In the genomic region with DNA sequence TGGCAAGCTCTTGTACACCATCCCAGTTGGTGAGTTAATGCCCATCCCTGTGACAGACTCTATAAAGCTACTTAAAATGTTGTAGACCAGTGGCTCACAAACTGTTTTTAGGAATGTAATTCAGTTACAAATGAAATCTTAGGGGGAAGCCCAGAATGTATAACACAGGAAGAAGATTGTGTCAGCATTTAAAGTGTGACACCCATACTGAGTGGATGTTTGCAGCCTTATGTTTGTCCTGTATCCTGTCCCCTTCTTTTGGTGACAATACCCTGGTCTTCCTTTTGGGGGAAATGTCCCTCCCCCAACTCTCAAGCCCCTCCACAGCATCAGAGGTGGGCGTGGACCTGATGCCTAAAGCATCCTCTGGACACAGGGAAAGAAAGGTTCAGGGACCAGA, we compare ENCODE assay signal across 21 cellular contexts. TPM values are rescaled to one million over a fixed set of nuclear protein-coding genes. Genes with fewer than 3 reads are reported as not detected.
DNase-seq lines count a peak whose midpoint lies in the region; ATAC-seq, FAIRE-seq and TF ChIP-seq lines count a peak whose summit lies in the region.
"Had no signal": no experiment of that assay in that cellular context is flagged by ENCODE, and none has a peak within 500 bp of the region (broad histone marks: within the 10 kb centered on the region; RNA-seq: fewer than 3 reads in every experiment).

No MANE protein-coding gene starts in this region.

- DNase-seq in kidney (peak; percentile 1), natural killer cell (no peak), spleen (peak; percentile 29)
- no peak for DNase-seq in activated effector memory CD4-positive, alpha-beta T cell treated with Interleukin-2 at 50 U/mL for 16 hours
- DNase-seq: 8988T; ACHN; BE2C; C1 segment of cervical spinal cord; Caco-2; Calu3; CD4-positive, alpha-beta T cell; CD8-positive, alpha-beta T cell; DMS79 treated with DMSO at 0.1 percent for 48 hours; GF-D8 had no signal

- H3K27ac Mint-ChIP-seq in natural killer cell = no peak overlapping the region
- H3K27ac Mint-ChIP-seq: CD4-positive, alpha-beta T cell; CD8-positive, alpha-beta T cell had no signal

- intact Hi-C loops in kidney (cut with DNase I) (no loop called here), natural killer cell (cut with micrococcal nuclease) (no loop called here), spleen (cut with DNase I; ENCODE audit: low total_unique reads) (no loop called here)

- H3K27me3 ChIP-seq in spleen (replicated peaks in 1 of 7) = peaks cover 0 to 44% (median 0%) of the 10 kb centered on the region in 7 donors
- H3K27me3 ChIP-seq: BE2C, BLaER1 had no signal

- TF ChIP-seq CTCF in kidney (IDR thresholded peaks at IDR 0.05; ENCODE audit: borderline replicate concordance, extremely low read depth, insufficient read depth) (no peak), natural killer cell (IDR thresholded peaks at IDR 0.05) (no peak), spleen (IDR thresholded peaks at IDR 0.05 in 8 of 11, conservative IDR thresholded peaks at IDR 0.05 in 3 of 11) (no peak)

- no peaks in the 10 kb centered on the region for H3K9me3 Mint-ChIP-seq in natural killer cell
- H3K9me3 Mint-ChIP-seq: CD4-positive, alpha-beta T cell; CD8-positive, alpha-beta T cell had no signal

- H3K9me3 ChIP-seq in kidney (ENCODE audit: control insufficient read depth in 1 of 2, low read length in 2 of 2) = no peaks in the 10 kb centered on the region
- H3K9me3 ChIP-seq in spleen = peaks cover 0 to 3% (median 0%) of the 10 kb centered on the region in 8 donors
- H3K9me3 ChIP-seq: BE2C had no signal

- ATAC-seq in natural killer cell = peak; percentile 40 to 66 (median 42)
- ATAC-seq in HG03442 (IDR thresholded peaks at IDR 0.05; ENCODE audit: unreplicated experiment) = no peak
- ATAC-seq: CD8-positive, alpha-beta T cell had no signal

- peaks cover 0 to 5% of the 10 kb centered on the region in 2 donors for H3K27me3 Mint-ChIP-seq in natural killer cell (ENCODE audit: low read depth in 2 of 2)

- no peak for FAIRE-seq in kidney (lab: Jason Lieb, UNC)
- FAIRE-seq: A204.1, D721Med, G401.6, GM12891, GM19239 had no signal

- H3K27ac ChIP-seq in kidney (ENCODE audit: low read depth in 2 of 2, low read length in 2 of 2) = no peak overlapping the region
- H3K27ac ChIP-seq in spleen = no peak overlapping the region
- H3K27ac ChIP-seq: BLaER1 had no signal

- no peak overlapping the region for H3K9ac ChIP-seq in kidney (ENCODE audit: low read length in 2 of 2)
- H3K9ac ChIP-seq: BLaER1 had no signal

- no peaks in the 10 kb centered on the region for H3K36me3 ChIP-seq in kidney (ENCODE audit: control insufficient read depth in 1 of 2, insufficient read depth in 2 of 2, low read length in 2 of 2)
- H3K36me3 ChIP-seq in spleen = no peaks in the 10 kb centered on the region
- H3K36me3 ChIP-seq: BE2C, BLaER1 had no signal

- no peaks in the 10 kb centered on the region for H3K36me3 Mint-ChIP-seq in natural killer cell
- H3K36me3 Mint-ChIP-seq: CD8-positive, alpha-beta T cell had no signal

- H3K4me1 ChIP-seq in kidney (ENCODE audit: control insufficient read depth in 1 of 2, insufficient read depth in 1 of 2, low read depth in 1 of 2, low read length in 2 of 2) = no peaks in the 10 kb centered on the region
- H3K4me1 ChIP-seq in spleen = no peaks in the 10 kb centered on the region
- H3K4me1 ChIP-seq: BLaER1, Caco-2 had no signal

- no peak overlapping the region for H3K4me3 ChIP-seq in kidney (ENCODE audit: low read length in 2 of 2)
- no peak overlapping the region for H3K4me3 ChIP-seq in spleen
- H3K4me3 ChIP-seq: BLaER1 had no signal

- no peak for TF ChIP-seq POLR2A in spleen (IDR thresholded peaks at IDR 0.05)

- 58 to 70% (median 65%) methylated on average over 1 of the region's 1 CpG for WGBS in spleen, 5 donors

- no peak overlapping the region for H3K4me3 Mint-ChIP-seq in natural killer cell
- H3K4me3 Mint-ChIP-seq: CD4-positive, alpha-beta T cell; CD8-positive, alpha-beta T cell had no signal

- H3K4me1 Mint-ChIP-seq in natural killer cell = no peaks in the 10 kb centered on the region

RNA-seq across cellular contexts. Expression of gene FAM222A, which starts 47.6 kb away (rescaled TPM):
- 3.7 TPM for total RNA-seq in kidney
- 12.5 TPM for polyA plus RNA-seq in kidney (ENCODE audit: insufficient read depth, low read depth, low replicate concordance)
- total RNA-seq in natural killer cell = 1 to 10 TPM; 3.1 to 6.6 (median 4.0) TPM
- 10 to 100 TPM; 13.9 to 30.7 (median 21.5) TPM for total RNA-seq in spleen
- 1 to 10 TPM; 1.3 to 5.2 (median 2.1) TPM for polyA plus RNA-seq in spleen

Comparison
In these comparisons a context has a peak if more than half of its experiments do, and no peak if none do; other contexts are left out.
1. DNase-seq: peak in kidney (single experiment) and spleen (single experiment); none in natural killer cell (single experiment) and activated effector memory CD4-positive, alpha-beta T cell treated with Interleukin-2 at 50 U/mL for 16 hours (single experiment).